Comparison of ENCODE assay signal across 10 cellular contexts in the genomic region with DNA sequence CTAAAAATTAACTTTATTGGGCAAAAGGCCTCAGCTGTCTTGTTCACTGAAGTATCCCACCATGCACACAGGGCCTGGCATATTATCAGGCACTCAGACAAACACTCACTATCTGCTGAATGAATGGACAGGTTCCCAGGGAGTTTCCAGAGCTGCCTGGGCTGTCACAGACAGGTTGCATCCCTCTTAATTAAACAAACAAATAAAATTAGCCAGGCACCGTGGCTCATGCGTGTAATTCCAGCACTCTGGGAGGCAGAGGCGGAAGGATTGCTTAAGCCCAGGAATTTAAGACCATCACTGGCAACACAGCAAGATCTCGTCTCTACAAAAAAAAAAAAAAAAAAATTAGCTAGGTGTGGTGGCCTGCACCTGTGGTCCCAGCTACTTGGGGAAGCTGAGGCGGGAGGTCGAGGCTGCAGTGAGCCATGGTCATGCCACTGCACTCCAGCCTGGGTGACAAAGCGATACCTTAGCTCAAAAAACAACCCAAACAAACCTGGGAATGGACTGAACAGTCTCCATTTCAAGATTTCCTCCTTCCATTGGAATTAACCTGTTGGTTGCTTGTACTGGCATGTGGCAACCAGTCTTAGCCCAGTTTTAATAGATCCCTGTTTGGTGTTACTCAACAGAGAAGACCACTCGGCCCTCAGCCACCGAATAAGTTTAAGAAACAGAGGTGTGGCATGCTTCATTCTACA. TPM values are rescaled to one million over a fixed set of nuclear protein-coding genes. Genes with fewer than 3 reads are reported as not detected.
DNase-seq lines count a peak whose midpoint lies in the region; ATAC-seq, FAIRE-seq and TF ChIP-seq lines count a peak whose summit lies in the region.
"Had no signal": no experiment of that assay in that cellular context is flagged by ENCODE, and none has a peak within 500 bp of the region (broad histone marks: within the 10 kb centered on the region; RNA-seq: fewer than 3 reads in every experiment).

No MANE protein-coding gene starts in this region.

- no peaks in the 10 kb centered on the region for H3K36me3 ChIP-seq in HUES48 (ENCODE audit: control insufficient read depth, insufficient read depth, low read length)
- peaks cover 0 to 9% (median 0%) of the 10 kb centered on the region in 3 experiments for H3K36me3 ChIP-seq in naive thymus-derived CD4-positive, alpha-beta T cell (ENCODE audit: control insufficient read depth in 2 of 3, insufficient read depth in 3 of 3, low read length in 3 of 3)

- H3K4me1 ChIP-seq in A549: peaks cover 44% of the 10 kb centered on the region
- 0 out of 2 replicates have a peak, but pooled peaks cover 20% of the 10 kb centered on the region for H3K4me1 ChIP-seq in HUES48 (ENCODE audit: control insufficient read depth, insufficient read depth, low read length)
- H3K4me1 ChIP-seq in naive thymus-derived CD4-positive, alpha-beta T cell (ENCODE audit: control insufficient read depth in 2 of 2, insufficient read depth in 2 of 2, low read length in 2 of 2): peaks cover 13 to 16% of the 10 kb centered on the region in 2 donors

- H3K4me2 ChIP-seq in A549: peak overlapping the region; percentile 94

- H3K27me3 Mint-ChIP-seq in chondrocyte (ENCODE audit: low read depth): no peaks in the 10 kb centered on the region
- H3K27me3 Mint-ChIP-seq in naive thymus-derived CD4-positive, alpha-beta T cell: peaks cover 0 to 6% (median 0%) of the 10 kb centered on the region in 5 donors

- POLR2A ChIA-PET in A549 (lab: Yijun Ruan, JAX): interaction anchor here (0.7 to 2.0 kb wide), 8 partner anchors 8 to 59 kb away, joined by 3 to 8 read pairs (median 3); a partner anchor contains a TSS
- POLR2A ChIA-PET in naive thymus-derived CD4-positive, alpha-beta T cell (lab: Charles Lee): interaction anchor here (0.6 to 32.8 kb wide), 8 partner anchors 9 to 1387 kb away, joined by 3 to 582 read pairs (median 9); no protein-coding TSS in a partner anchor

- TF ChIP-seq RAD21 in A549 (conservative IDR thresholded peaks at IDR 0.05 in 1 of 2, IDR thresholded peaks at IDR 0.05 in 1 of 2): no peak

- H3K27me3 ChIP-seq in HUES48 (ENCODE audit: control insufficient read depth, insufficient read depth, low read length): peaks cover 5% of the 10 kb centered on the region; the same call in 1 of the 2 replicates
- H3K27me3 ChIP-seq in naive thymus-derived CD4-positive, alpha-beta T cell (ENCODE audit: control insufficient read depth in 2 of 2, insufficient read depth in 2 of 2, low read length in 2 of 2): no peaks in the 10 kb centered on the region

- peaks cover 26% of the 10 kb centered on the region for H3K4me1 Mint-ChIP-seq in chondrocyte (ENCODE audit: low read depth)
- H3K4me1 Mint-ChIP-seq in naive thymus-derived CD4-positive, alpha-beta T cell: peaks cover 20 to 43% (median 36%) of the 10 kb centered on the region in 7 donors

- H3K27ac Mint-ChIP-seq in chondrocyte (ENCODE audit: unreplicated experiment): peak overlapping the region; percentile 81
- H3K27ac Mint-ChIP-seq in naive thymus-derived CD4-positive, alpha-beta T cell: peak overlapping the region in 2 of 9 donors; percentile 76 to 96

- H3K4me3 ChIP-seq in A549 (peak overlapping the region; percentile 98), HUES48 (ENCODE audit: low read depth, low read length) (peak overlapping the region; percentile 61)
- H3K4me3 ChIP-seq in naive thymus-derived CD4-positive, alpha-beta T cell (ENCODE audit: low read length): no peak overlapping the region

- TF ChIP-seq CTCF in A549 (IDR thresholded peaks at IDR 0.05) (no peak), chondrocyte (IDR thresholded peaks at IDR 0.05) (no peak)

- WGBS in A549 (ENCODE audit: missing lambda C conversion rate): 67% methylated on average over 9 of the region's 9 CpGs

- TF ChIP-seq EP300 in A549 (IDR thresholded peaks at IDR 0.05): no peak

- H3K9me3 ChIP-seq in A549 (peaks cover 14% of the 10 kb centered on the region), HUES48 (ENCODE audit: control insufficient read depth, insufficient read depth, low read length) (no peaks in the 10 kb centered on the region)
- H3K9me3 ChIP-seq in naive thymus-derived CD4-positive, alpha-beta T cell (ENCODE audit: control insufficient read depth in 2 of 3, low read length in 3 of 3): no peaks in the 10 kb centered on the region

- ATAC-seq in A549 (no peak), HG02870 (IDR thresholded peaks at IDR 0.05; ENCODE audit: unreplicated experiment) (no peak), GM18861 (IDR thresholded peaks at IDR 0.05; ENCODE audit: unreplicated experiment) (no peak)
- no peak for ATAC-seq in naive thymus-derived CD4-positive, alpha-beta T cell

- peak overlapping the region; percentile 99 to 100 for H3K27ac ChIP-seq in A549
- peak overlapping the region; percentile 80 for H3K27ac ChIP-seq in HUES48 (ENCODE audit: low read depth, low read length)
- peak overlapping the region; percentile 77 for H3K27ac ChIP-seq in naive thymus-derived CD4-positive, alpha-beta T cell (ENCODE audit: low read depth, low read length)

- DNase-seq in A549 (ENCODE audit: low read depth in 1 of 2, low spot score in 1 of 2): no peak
- no peak for DNase-seq in chondrocyte (ENCODE audit: low spot score)
- no peak for DNase-seq in naive thymus-derived CD4-positive, alpha-beta T cell
- no peak for DNase-seq in NCI-H2196 (lab: John Stamatoyannopoulos, UW; ENCODE audit: unreplicated experiment)
- no peak for DNase-seq in G401 (ENCODE audit: low spot score)
- DNase-seq: activated T-cell treated with anti-CD3 and anti-CD28 coated beads for 4 hours had no signal

- H3K9me3 Mint-ChIP-seq in chondrocyte (ENCODE audit: low read depth): no peaks in the 10 kb centered on the region
- H3K9me3 Mint-ChIP-seq in naive thymus-derived CD4-positive, alpha-beta T cell: peaks cover 0 to 3% (median 0%) of the 10 kb centered on the region in 11 donors
- H3K9me3 Mint-ChIP-seq: stimulated activated effector memory CD8-positive, alpha-beta T cell treated with anti-CD3 and anti-CD28 coated beads, Interleukin-12 subunit alpha, Interleukin-12 subunit beta, amount 100 ng/mL, for 72 hours had no signal

- H3K9ac ChIP-seq in HUES48 (ENCODE audit: low read depth, low read length): no peak overlapping the region

- intact Hi-C loops in naive thymus-derived CD4-positive, alpha-beta T cell (cut with micrococcal nuclease): loop anchor here (1.0 to 5.0 kb wide), 2 partner anchors 9 to 251 kb away; no protein-coding TSS in a partner anchor

- TF ChIP-seq POLR2A in A549 (IDR thresholded peaks at IDR 0.05; ENCODE audit: low read length): no peak

- in situ Hi-C loops in G401 (cut with HindIII; ENCODE audit: low sequenced_read_pairs): no loop called here

- CTCF ChIA-PET in A549 (lab: Yijun Ruan, JAX): interaction anchor here (1.3 to 38.6 kb wide), 6 partner anchors 9 to 73 kb away, joined by 3 to 928 read pairs (median 6); no protein-coding TSS in a partner anchor
- CTCF ChIA-PET in naive thymus-derived CD4-positive, alpha-beta T cell (lab: Charles Lee): interaction anchor here (1.0 to 39.2 kb wide), 4 partner anchors 8 to 53 kb away, joined by 3 to 839 read pairs (median 7); no protein-coding TSS in a partner anchor

- no peaks in the 10 kb centered on the region for H3K36me3 Mint-ChIP-seq in chondrocyte (ENCODE audit: low read depth)
- peaks cover 0 to 19% (median 8%) of the 10 kb centered on the region in 5 donors for H3K36me3 Mint-ChIP-seq in naive thymus-derived CD4-positive, alpha-beta T cell

- H3K4me3 Mint-ChIP-seq in chondrocyte (ENCODE audit: unreplicated experiment): peak overlapping the region; percentile 80
- H3K4me3 Mint-ChIP-seq in naive thymus-derived CD4-positive, alpha-beta T cell: peak overlapping the region in 6 of 10 donors; percentile 80 to 98 (median 87)
- H3K4me3 Mint-ChIP-seq: stimulated activated effector memory CD8-positive, alpha-beta T cell treated with anti-CD3 and anti-CD28 coated beads, Interleukin-12 subunit alpha, Interleukin-12 subunit beta, amount 100 ng/mL, for 72 hours had no signal

- no peak for FAIRE-seq in A549 (lab: Jason Lieb, UNC)

TF ChIP-seq in A549, 52 proteins besides CTCF, POLR2A, EP300 and RAD21 (continues in another document):
- TF ChIP-seq BHLHE40 (IDR thresholded peaks at IDR 0.05; ENCODE audit: low read depth, low read length) (no peak), RNF2 (IDR thresholded peaks at IDR 0.05; ENCODE audit: borderline replicate concordance, low read depth) (no peak), EHF (CRISPR knock-in tag; IDR thresholded peaks at IDR 0.05) (no peak)
- TF ChIP-seq, protein P1, sequence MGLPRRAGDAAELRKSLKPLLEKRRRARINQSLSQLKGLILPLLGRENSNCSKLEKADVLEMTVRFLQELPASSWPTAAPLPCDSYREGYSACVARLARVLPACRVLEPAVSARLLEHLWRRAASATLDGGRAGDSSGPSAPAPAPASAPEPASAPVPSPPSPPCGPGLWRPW (IDR thresholded peaks at IDR 0.05): no peak

RNA-seq across cellular contexts. Expression of a gene that starts 1.3 kb away (rescaled TPM):
- 87.0 and 97.1 TPM in 2 replicates for polyA plus RNA-seq in A549 (2011; rRNA removed)
- 119 and 152 TPM in 2 replicates for polyA plus RNA-seq in A549 (2012; cell fraction: cytosol; rRNA removed)
- polyA plus RNA-seq in A549 (2012; cell fraction: nucleus; rRNA removed): 147 and 164 TPM in 2 replicates
- 101 to 124 TPM (median 121 TPM) in 3 replicates for polyA plus RNA-seq in A549 (2017; fragmentation: RNase III; extraction: RNeasy Plus Mini Kit Qiagen cat#74134 plus additional on column Dnase treatment)
- 68.4 and 91.9 TPM in 2 replicates for polyA minus RNA-seq in A549 (2011; rRNA and poly(A)+ RNA removed)
- 23.0 to 57.4 TPM (median 53.8 TPM) in 3 replicates for total RNA-seq in chondrocyte
- 100 to 1,000 TPM; 135 to 165 (median 160) TPM for total RNA-seq in naive thymus-derived CD4-positive, alpha-beta T cell
- 100 to 1,000 TPM; 179 to 386 TPM for polyA plus RNA-seq in naive thymus-derived CD4-positive, alpha-beta T cell
- 8.5 and 24.5 TPM in 2 replicates for total RNA-seq in G401 (2014; rRNA removed; shearing (Covaris generic))

RNA-seq across cellular contexts. Expression of a gene that starts 44.5 kb away (rescaled TPM):
- polyA plus RNA-seq in A549 (2011; rRNA removed): 47.6 and 59.3 TPM in 2 replicates
- 18.2 and 20.7 TPM in 2 replicates for polyA plus RNA-seq in A549 (2012; cell fraction: cytosol; rRNA removed)
- polyA plus RNA-seq in A549 (2012; cell fraction: nucleus; rRNA removed): 4.5 and 5.5 TPM in 2 replicates
- polyA plus RNA-seq in A549 (2017; fragmentation: RNase III; extraction: RNeasy Plus Mini Kit Qiagen cat#74134 plus additional on column Dnase treatment): 40.6 to 55.0 TPM (median 47.7 TPM) in 3 replicates
- polyA minus RNA-seq in A549 (2011; rRNA and poly(A)+ RNA removed): 8.9 and 9.1 TPM in 2 replicates
- total RNA-seq in chondrocyte: 47.4 to 86.9 TPM (median 83.9 TPM) in 3 replicates
- total RNA-seq in naive thymus-derived CD4-positive, alpha-beta T cell: 1 to 10 TPM; 5.6 to 9.7 (median 8.5) TPM
- 10 to 100 TPM; 15.4 to 20.1 TPM for polyA plus RNA-seq in naive thymus-derived CD4-positive, alpha-beta T cell
- total RNA-seq in G401 (2014; rRNA removed; shearing (Covaris generic)): 61.2 and 65.0 TPM in 2 replicates
